ENCODE assay signal across 1 cellular context in genomic region chr3:156605686-156606605, GRCh38.
TF ChIP-seq lines count a peak whose summit lies in the region.

No MANE protein-coding gene starts in this region.

TF ChIP-seq in K562, 482 proteins besides CTCF, POLR2A, EP300 and RAD21 (continued from another document and continues in another):
- TF ChIP-seq CUX1 (CRISPR knock-in tag; IDR thresholded peaks at IDR 0.05) (no peak), ZNF324 (CRISPR knock-in tag; IDR thresholded peaks at IDR 0.05) (peak; percentile 21; the same call in 1 of the 2 replicates), ARHGAP35 (IDR thresholded peaks at IDR 0.05; ENCODE audit: partially characterized antibody) (no peak), CREB3L1 (IDR thresholded peaks at IDR 0.05; ENCODE audit: borderline replicate concordance, low read depth) (no peak), ZNF57 (CRISPR knock-in tag; IDR thresholded peaks at IDR 0.05) (no peak), GTF2A2 (tag; IDR thresholded peaks at IDR 0.05) (no peak), NFE2L1 (tag; IDR thresholded peaks at IDR 0.05; ENCODE audit: borderline replicate concordance, low read depth) (no peak), PTTG1 (tag; IDR thresholded peaks at IDR 0.05; ENCODE audit: low read depth) (no peak), PYGO2 (tag; IDR thresholded peaks at IDR 0.05) (no peak), ZBTB26 (CRISPR knock-in tag; IDR thresholded peaks at IDR 0.05) (no peak), ELF1 (tag; IDR thresholded peaks at IDR 0.05) (no peak), TCF7 (IDR thresholded peaks at IDR 0.05; ENCODE audit: borderline replicate concordance) (no peak), YY1 (IDR thresholded peaks at IDR 0.05; ENCODE audit: borderline replicate concordance in 1 of 3, control insufficient read depth in 1 of 3, extremely low read depth in 1 of 3, insufficient read depth in 3 of 3, insufficient read length in 1 of 3, insufficient replicate concordance in 2 of 3, low read depth in 1 of 3, low read length in 2 of 3) (peak in 2 of 3 experiments; percentile 30 to 56), RNF2 (IDR thresholded peaks at IDR 0.05) (no peak), ARID1B (IDR thresholded peaks at IDR 0.05) (peak; percentile 34; the same call in 1 of the 2 replicates), STAT5B (CRISPR knock-in tag; IDR thresholded peaks at IDR 0.05) (no peak), CSDE1 (IDR thresholded peaks at IDR 0.05) (no peak; a peak in 1 of 4 replicates), CBX8 (IDR thresholded peaks at IDR 0.05; ENCODE audit: borderline replicate concordance, extremely low read depth, low read depth, low read length, poor library complexity, severe bottlenecking) (no peak), TOE1 (IDR thresholded peaks at IDR 0.05; ENCODE audit: borderline replicate concordance) (no peak), TOE1 (CRISPR knock-in tag; IDR thresholded peaks at IDR 0.05; ENCODE audit: borderline replicate concordance, low read depth) (no peak), NFE2 (IDR thresholded peaks at IDR 0.05; ENCODE audit: low read depth) (peak; percentile 55; the same call in 1 of the 2 replicates), MITF (IDR thresholded peaks at IDR 0.05) (no peak), ZNF354B (CRISPR knock-in tag; IDR thresholded peaks at IDR 0.05) (no peak), CLOCK (CRISPR knock-in tag; IDR thresholded peaks at IDR 0.05; ENCODE audit: borderline replicate concordance) (no peak), ZNF766 (CRISPR knock-in tag; conservative IDR thresholded peaks at IDR 0.05) (no peak), RHOXF2B (CRISPR knock-in tag; conservative IDR thresholded peaks at IDR 0.05) (no peak), ZNF507 (tag; conservative IDR thresholded peaks at IDR 0.05) (no peak), ZNF197 (CRISPR knock-in tag; IDR thresholded peaks at IDR 0.05; ENCODE audit: low read depth) (no peak), CREM (IDR thresholded peaks at IDR 0.05; ENCODE audit: low read depth) (no peak), KLF10 (CRISPR knock-in tag; IDR thresholded peaks at IDR 0.05) (no peak), TCF15 (CRISPR knock-in tag; IDR thresholded peaks at IDR 0.05) (no peak), ZC3H11A (IDR thresholded peaks at IDR 0.05; ENCODE audit: low read depth, low read length) (no peak), SMC3 (conservative IDR thresholded peaks at IDR 0.05; ENCODE audit: insufficient read depth, low read depth, low read length) (no peak), SAFB2 (IDR thresholded peaks at IDR 0.05; ENCODE audit: borderline replicate concordance, low read depth, low read length, severe bottlenecking) (no peak), SAFB (IDR thresholded peaks at IDR 0.05; ENCODE audit: borderline replicate concordance, low read depth, low read length) (no peak), ARID2 (IDR thresholded peaks at IDR 0.05) (no peak), ZBTB8A (IDR thresholded peaks at IDR 0.05; ENCODE audit: partially characterized antibody) (no peak), KDM2B (CRISPR knock-in tag; IDR thresholded peaks at IDR 0.05) (no peak)
- TF ChIP-seq, protein P1, sequence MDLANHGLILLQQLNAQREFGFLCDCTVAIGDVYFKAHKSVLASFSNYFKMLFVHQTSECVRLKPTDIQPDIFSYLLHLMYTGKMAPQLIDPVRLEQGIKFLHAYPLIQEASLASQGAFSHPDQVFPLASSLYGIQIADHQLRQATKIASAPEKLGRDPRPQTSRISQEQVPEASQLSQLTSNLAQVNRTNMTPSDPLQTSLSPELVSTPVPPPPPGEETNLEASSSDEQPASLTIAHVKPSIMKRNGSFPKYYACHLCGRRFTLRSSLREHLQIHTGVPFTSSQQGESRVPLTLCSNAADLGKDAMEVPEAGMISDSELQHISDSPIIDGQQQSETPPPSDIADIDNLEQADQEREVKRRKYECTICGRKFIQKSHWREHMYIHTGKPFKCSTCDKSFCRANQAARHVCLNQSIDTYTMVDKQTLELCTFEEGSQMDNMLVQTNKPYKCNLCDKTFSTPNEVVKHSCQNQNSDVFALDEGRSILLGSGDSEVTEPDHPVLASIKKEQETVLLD (IDR thresholded peaks at IDR 0.05) = no peak; the same call in 1 of the 2 replicates
- TF ChIP-seq, protein P2, sequence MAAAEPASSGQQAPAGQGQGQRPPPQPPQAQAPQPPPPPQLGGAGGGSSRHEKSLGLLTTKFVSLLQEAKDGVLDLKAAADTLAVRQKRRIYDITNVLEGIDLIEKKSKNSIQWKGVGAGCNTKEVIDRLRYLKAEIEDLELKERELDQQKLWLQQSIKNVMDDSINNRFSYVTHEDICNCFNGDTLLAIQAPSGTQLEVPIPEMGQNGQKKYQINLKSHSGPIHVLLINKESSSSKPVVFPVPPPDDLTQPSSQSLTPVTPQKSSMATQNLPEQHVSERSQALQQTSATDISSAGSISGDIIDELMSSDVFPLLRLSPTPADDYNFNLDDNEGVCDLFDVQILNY (CRISPR knock-in tag; IDR thresholded peaks at IDR 0.05) = no peak
- TF ChIP-seq, protein P3, sequence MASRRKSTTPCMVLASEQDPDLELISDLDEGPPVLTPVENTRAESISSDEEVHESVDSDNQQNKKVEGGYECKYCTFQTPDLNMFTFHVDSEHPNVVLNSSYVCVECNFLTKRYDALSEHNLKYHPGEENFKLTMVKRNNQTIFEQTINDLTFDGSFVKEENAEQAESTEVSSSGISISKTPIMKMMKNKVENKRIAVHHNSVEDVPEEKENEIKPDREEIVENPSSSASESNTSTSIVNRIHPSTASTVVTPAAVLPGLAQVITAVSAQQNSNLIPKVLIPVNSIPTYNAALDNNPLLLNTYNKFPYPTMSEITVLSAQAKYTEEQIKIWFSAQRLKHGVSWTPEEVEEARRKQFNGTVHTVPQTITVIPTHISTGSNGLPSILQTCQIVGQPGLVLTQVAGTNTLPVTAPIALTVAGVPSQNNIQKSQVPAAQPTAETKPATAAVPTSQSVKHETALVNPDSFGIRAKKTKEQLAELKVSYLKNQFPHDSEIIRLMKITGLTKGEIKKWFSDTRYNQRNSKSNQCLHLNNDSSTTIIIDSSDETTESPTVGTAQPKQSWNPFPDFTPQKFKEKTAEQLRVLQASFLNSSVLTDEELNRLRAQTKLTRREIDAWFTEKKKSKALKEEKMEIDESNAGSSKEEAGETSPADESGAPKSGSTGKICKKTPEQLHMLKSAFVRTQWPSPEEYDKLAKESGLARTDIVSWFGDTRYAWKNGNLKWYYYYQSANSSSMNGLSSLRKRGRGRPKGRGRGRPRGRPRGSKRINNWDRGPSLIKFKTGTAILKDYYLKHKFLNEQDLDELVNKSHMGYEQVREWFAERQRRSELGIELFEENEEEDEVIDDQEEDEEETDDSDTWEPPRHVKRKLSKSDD (conservative IDR thresholded peaks at IDR 0.05; ENCODE audit: low read length) = no peak
- TF ChIP-seq, protein P4, sequence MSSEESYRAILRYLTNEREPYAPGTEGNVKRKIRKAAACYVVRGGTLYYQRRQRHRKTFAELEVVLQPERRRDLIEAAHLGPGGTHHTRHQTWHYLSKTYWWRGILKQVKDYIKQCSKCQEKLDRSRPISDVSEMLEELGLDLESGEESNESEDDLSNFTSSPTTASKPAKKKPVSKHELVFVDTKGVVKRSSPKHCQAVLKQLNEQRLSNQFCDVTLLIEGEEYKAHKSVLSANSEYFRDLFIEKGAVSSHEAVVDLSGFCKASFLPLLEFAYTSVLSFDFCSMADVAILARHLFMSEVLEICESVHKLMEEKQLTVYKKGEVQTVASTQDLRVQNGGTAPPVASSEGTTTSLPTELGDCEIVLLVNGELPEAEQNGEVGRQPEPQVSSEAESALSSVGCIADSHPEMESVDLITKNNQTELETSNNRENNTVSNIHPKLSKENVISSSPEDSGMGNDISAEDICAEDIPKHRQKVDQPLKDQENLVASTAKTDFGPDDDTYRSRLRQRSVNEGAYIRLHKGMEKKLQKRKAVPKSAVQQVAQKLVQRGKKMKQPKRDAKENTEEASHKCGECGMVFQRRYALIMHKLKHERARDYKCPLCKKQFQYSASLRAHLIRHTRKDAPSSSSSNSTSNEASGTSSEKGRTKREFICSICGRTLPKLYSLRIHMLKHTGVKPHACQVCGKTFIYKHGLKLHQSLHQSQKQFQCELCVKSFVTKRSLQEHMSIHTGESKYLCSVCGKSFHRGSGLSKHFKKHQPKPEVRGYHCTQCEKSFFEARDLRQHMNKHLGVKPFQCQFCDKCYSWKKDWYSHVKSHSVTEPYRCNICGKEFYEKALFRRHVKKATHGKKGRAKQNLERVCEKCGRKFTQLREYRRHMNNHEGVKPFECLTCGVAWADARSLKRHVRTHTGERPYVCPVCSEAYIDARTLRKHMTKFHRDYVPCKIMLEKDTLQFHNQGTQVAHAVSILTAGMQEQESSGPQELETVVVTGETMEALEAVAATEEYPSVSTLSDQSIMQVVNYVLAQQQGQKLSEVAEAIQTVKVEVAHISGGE (CRISPR knock-in tag; IDR thresholded peaks at IDR 0.05) = no peak
